ENCODE assay signal across 13 cellular contexts in genomic region chr2:30662268-30663131, GRCh38.
DNase-seq lines count a peak whose midpoint lies in the region; ATAC-seq and TF ChIP-seq lines count a peak whose summit lies in the region.
"Had no signal": no experiment of that assay in that cellular context is flagged by ENCODE, and none has a peak within 500 bp of the region (broad histone marks: within the 10 kb centered on the region; RNA-seq: fewer than 3 reads in every experiment).

No MANE protein-coding gene starts in this region.

- no peak for ATAC-seq in GM21529 (IDR thresholded peaks at IDR 0.05; ENCODE audit: unreplicated experiment)
- ATAC-seq in HG03108 (IDR thresholded peaks at IDR 0.05; ENCODE audit: unreplicated experiment): no peak

- TF ChIP-seq CTCF in epithelial cell of esophagus (IDR thresholded peaks at IDR 0.05; ENCODE audit: insufficient read depth, low read depth, low read length, missing control alignments): no peak

- DNase-seq in NCI-H748 (lab: John Stamatoyannopoulos, UW; ENCODE audit: unreplicated experiment) (peak; percentile 79), NCI-H748 treated with DMSO at 0.1 percent for 48 hours (lab: John Stamatoyannopoulos, UW) (no peak), NCI-H510A (lab: John Stamatoyannopoulos, UW) (peak; percentile 37), epithelial cell of esophagus (ENCODE audit: low read depth) (peak; percentile 40), SKM-1 treated with dmso at 0.1 percent for 144 hours (lab: John Stamatoyannopoulos, UW; ENCODE audit: unreplicated experiment) (no peak)
- peak; percentile 14 for DNase-seq in stimulated activated CD8-positive, alpha-beta memory T cell treated with anti-CD3 and anti-CD28 coated beads, Interleukin-4, amount 100 ng/mL, for 48 hours
- DNase-seq: ACHN; activated CD4-positive, alpha-beta T cell treated with anti-CD3 and anti-CD28 coated beads, Interleukin-2, amount 10 ng/mL, durations not matched to agents 7 days and 5 days; SW 1271 had no signal

- no peak overlapping the region for H3K4me3 ChIP-seq in epithelial cell of esophagus (ENCODE audit: low read length)
- H3K4me3 ChIP-seq: heart left ventricle, prostate gland had no signal

Comparison
In these comparisons a context has a peak if more than half of its experiments do, and no peak if none do; other contexts are left out.
1. DNase-seq: peak in NCI-H748 (single experiment), NCI-H510A (single experiment), epithelial cell of esophagus (single experiment) and stimulated activated CD8-positive, alpha-beta memory T cell treated with anti-CD3 and anti-CD28 coated beads, Interleukin-4, amount 100 ng/mL, for 48 hours (single experiment); none in NCI-H748 treated with DMSO at 0.1 percent for 48 hours (single experiment) and SKM-1 treated with dmso at 0.1 percent for 144 hours (single experiment).